1 cellular context compared by ENCODE assay signal in the genomic region with DNA sequence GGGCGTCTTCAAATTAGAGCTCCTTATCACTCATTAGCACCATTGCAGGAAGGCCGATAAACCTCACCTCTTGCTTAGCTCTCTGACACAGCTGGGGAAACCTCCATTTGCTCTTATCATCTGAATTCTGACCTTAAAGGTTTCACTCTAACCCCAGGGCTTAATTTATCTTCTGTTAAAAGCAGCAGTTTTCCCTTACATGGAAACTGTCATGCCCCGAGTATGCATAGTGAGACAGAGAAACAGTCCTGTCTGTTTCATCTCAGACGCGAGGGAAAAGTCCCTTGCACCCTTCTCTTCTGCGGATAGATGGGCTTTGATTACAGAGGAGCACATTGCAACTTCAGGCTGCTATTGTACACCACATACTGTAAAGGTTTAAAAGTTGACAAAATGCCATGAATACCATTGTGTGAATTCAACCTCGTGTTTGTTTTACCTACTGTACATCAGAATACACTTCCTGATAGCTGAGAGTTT.
TF ChIP-seq lines count a peak whose summit lies in the region.

No MANE protein-coding gene starts in this region.

TF ChIP-seq in WTC11, 78 proteins besides CTCF, POLR2A, EP300 and RAD21 (continued from another document):
- TF ChIP-seq, protein P1, sequence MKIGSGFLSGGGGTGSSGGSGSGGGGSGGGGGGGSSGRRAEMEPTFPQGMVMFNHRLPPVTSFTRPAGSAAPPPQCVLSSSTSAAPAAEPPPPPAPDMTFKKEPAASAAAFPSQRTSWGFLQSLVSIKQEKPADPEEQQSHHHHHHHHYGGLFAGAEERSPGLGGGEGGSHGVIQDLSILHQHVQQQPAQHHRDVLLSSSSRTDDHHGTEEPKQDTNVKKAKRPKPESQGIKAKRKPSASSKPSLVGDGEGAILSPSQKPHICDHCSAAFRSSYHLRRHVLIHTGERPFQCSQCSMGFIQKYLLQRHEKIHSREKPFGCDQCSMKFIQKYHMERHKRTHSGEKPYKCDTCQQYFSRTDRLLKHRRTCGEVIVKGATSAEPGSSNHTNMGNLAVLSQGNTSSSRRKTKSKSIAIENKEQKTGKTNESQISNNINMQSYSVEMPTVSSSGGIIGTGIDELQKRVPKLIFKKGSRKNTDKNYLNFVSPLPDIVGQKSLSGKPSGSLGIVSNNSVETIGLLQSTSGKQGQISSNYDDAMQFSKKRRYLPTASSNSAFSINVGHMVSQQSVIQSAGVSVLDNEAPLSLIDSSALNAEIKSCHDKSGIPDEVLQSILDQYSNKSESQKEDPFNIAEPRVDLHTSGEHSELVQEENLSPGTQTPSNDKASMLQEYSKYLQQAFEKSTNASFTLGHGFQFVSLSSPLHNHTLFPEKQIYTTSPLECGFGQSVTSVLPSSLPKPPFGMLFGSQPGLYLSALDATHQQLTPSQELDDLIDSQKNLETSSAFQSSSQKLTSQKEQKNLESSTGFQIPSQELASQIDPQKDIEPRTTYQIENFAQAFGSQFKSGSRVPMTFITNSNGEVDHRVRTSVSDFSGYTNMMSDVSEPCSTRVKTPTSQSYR (CRISPR knock-in tag; IDR thresholded peaks at IDR 0.05) = no peak
